10 cellular contexts compared by ENCODE assay signal in genomic region chr9:27247756-27248155, GRCh38. TPM values are rescaled to one million over a fixed set of nuclear protein-coding genes. Genes with fewer than 3 reads are reported as not detected.
DNase-seq lines count a peak whose midpoint lies in the region; ATAC-seq and TF ChIP-seq lines count a peak whose summit lies in the region.
"Had no signal": no experiment of that assay in that cellular context is flagged by ENCODE, and none has a peak within 500 bp of the region (broad histone marks: within the 10 kb centered on the region; RNA-seq: fewer than 3 reads in every experiment).

No MANE protein-coding gene starts in this region.

- intact Hi-C loops in IMR-90 (cut with micrococcal nuclease) = loop anchor here (2.0 kb wide), 1 partner anchor 29 kb away; no protein-coding TSS in a partner anchor

- no peak overlapping the region for H2BK20ac ChIP-seq in IMR-90 (ENCODE audit: low read depth, low read length)

- no peak overlapping the region for H3K14ac ChIP-seq in IMR-90 (replicated peaks; ENCODE audit: low read depth, low read length)

- H3K27me3 ChIP-seq in IMR-90 (ENCODE audit: control insufficient read depth, insufficient read depth, low read length) = no peaks in the 10 kb centered on the region
- no peaks in the 10 kb centered on the region for H3K27me3 ChIP-seq in foreskin keratinocyte
- H3K27me3 ChIP-seq: BLaER1 treated with 17β-estradiol and CSF1 and Interleukin-3, amounts not matched to agents 10 nM and 100 nM had no signal

- peak; percentile 49 for TF ChIP-seq RAD21 in IMR-90 (IDR thresholded peaks at IDR 0.05; ENCODE audit: low read length)

- no CpG with 5 or more reads among the region's 2 CpGs for WGBS in IMR-90 (ENCODE audit: extremely low coverage in 2 of 2, insufficient read length in 1 of 2), 2 experiments

- H4K20me1 ChIP-seq in IMR-90 (ENCODE audit: insufficient read depth, low read length) = no peaks in the 10 kb centered on the region
- H4K20me1 ChIP-seq: BLaER1 treated with 17β-estradiol and CSF1 and Interleukin-3, amounts not matched to agents 10 nM and 100 nM had no signal

- H2BK5ac ChIP-seq in IMR-90 (ENCODE audit: low read depth, low read length, poor library complexity, severe bottlenecking) = no peak overlapping the region

- H3K9ac ChIP-seq in IMR-90 (ENCODE audit: low read depth, low read length) = no peak overlapping the region
- H3K9ac ChIP-seq: BLaER1 treated with 17β-estradiol and CSF1 and Interleukin-3, amounts not matched to agents 10 nM and 100 nM had no signal

- no TSS peak for BruUV-seq in IMR-90 (replicated peaks; lab: Mats Ljungman, UMichigan)

- H3K23ac ChIP-seq in IMR-90 (ENCODE audit: low read depth, low read length) = no peak overlapping the region

- ATAC-seq in GM21529 (IDR thresholded peaks at IDR 0.05; ENCODE audit: unreplicated experiment) (peak; percentile 77), IMR-90 (ENCODE audit: low read depth) (peak; percentile 93), foreskin keratinocyte (peak; percentile 95)

- H2AFZ ChIP-seq in IMR-90 (replicated peaks; ENCODE audit: low read length, poor library complexity) = peak overlapping the region; percentile 18

- POLR2A ChIA-PET in IMR-90 (lab: Charles Lee; ENCODE audit: unreplicated experiment) = no interaction called here

- 0 out of 4 replicates have a peak overlapping the region, but pooled peaks of 1 of the 2 experiments have one; percentile 7 for H4K8ac ChIP-seq in IMR-90 (ENCODE audit: low read depth in 2 of 2, low read length in 2 of 2)

- no peaks in the 10 kb centered on the region for H3K9me1 ChIP-seq in IMR-90 (ENCODE audit: insufficient read depth, low read length)

- H2AK9ac ChIP-seq in IMR-90 (replicated peaks; ENCODE audit: low read depth, low read length, poor library complexity) = no peak overlapping the region

- H2AK5ac ChIP-seq in IMR-90 (ENCODE audit: low read depth, low read length) = 0 out of 2 replicates have a peak overlapping the region, but pooled peaks have one; percentile 56

- CTCF ChIA-PET in IMR-90 (lab: Yijun Ruan, JAX) = interaction anchor here (0.7 to 1.4 kb wide), 4 partner anchors 10 to 28 kb away, joined by 3 to 6 read pairs (median 3); no protein-coding TSS in a partner anchor

- peak overlapping the region; percentile 51; the same call in 1 of the 2 replicates for H3K4ac ChIP-seq in IMR-90 (ENCODE audit: low read depth, low read length)

- TF ChIP-seq CTCF in IMR-90 (conservative IDR thresholded peaks at IDR 0.05; ENCODE audit: low read depth, low read length) = peak; percentile 53
- TF ChIP-seq CTCF in foreskin keratinocyte (conservative IDR thresholded peaks at IDR 0.05) = peak; percentile 78

- peak; percentile 1 for DNase-seq in NCI-H2029 treated with DMSO at 0.1 percent for 48 hours (lab: John Stamatoyannopoulos, UW)
- DNase-seq in NCI-H2029 (lab: John Stamatoyannopoulos, UW) = no peak
- peak; percentile 59 for DNase-seq in IMR-90
- DNase-seq in T1000 (lab: John Stamatoyannopoulos, UW) = peak; percentile 43
- peak; percentile 28 to 51 for DNase-seq in foreskin keratinocyte
- peak; percentile 7 for DNase-seq in retina
- no peak for DNase-seq in activated CD8-positive, alpha-beta memory T cell treated with anti-CD3 and anti-CD28 coated beads, Interleukin-2, amount 50 U/mL, for 48 hours

- H3K56ac ChIP-seq in IMR-90 (ENCODE audit: extremely low read depth, insufficient read depth, low read length) = no peak overlapping the region

- in situ Hi-C loops in IMR-90 (cut with MboI; ENCODE audit: low sequenced_read_pairs) = no loop called here

- H4K5ac ChIP-seq in IMR-90 (ENCODE audit: low read depth, low read length) = 0 out of 2 replicates have a peak overlapping the region, but pooled peaks have one; percentile 10

- H3K79me1 ChIP-seq in IMR-90 (ENCODE audit: low read depth in 1 of 2, low read length in 2 of 2) = no peaks in the 10 kb centered on the region

- no peak overlapping the region for H3K18ac ChIP-seq in IMR-90 (ENCODE audit: low read depth, low read length)

- H3K4me3 ChIP-seq in IMR-90 (ENCODE audit: insufficient read depth, low read depth, low read length) = no peak overlapping the region
- H3K4me3 ChIP-seq: BLaER1 treated with 17β-estradiol and CSF1 and Interleukin-3, amounts not matched to agents 10 nM and 100 nM had no signal

- H2BK120ac ChIP-seq in IMR-90 (ENCODE audit: low read depth, low read length) = 0 out of 2 replicates have a peak overlapping the region, but pooled peaks have one; percentile 14

- no peak overlapping the region for H2BK15ac ChIP-seq in IMR-90 (ENCODE audit: low read depth, low read length)

- dilution Hi-C loops in IMR-90 (cut with HindIII; ENCODE audit: low sequenced_read_pairs, unreplicated experiment) = no loop called here

- H4K91ac ChIP-seq in IMR-90 (ENCODE audit: insufficient read depth, low read depth, low read length) = 0 out of 2 replicates have a peak overlapping the region, but pooled peaks have one; percentile 17

- H3K4me1 ChIP-seq in IMR-90 (ENCODE audit: control insufficient read depth, insufficient read depth, low read length) (no peaks in the 10 kb centered on the region), foreskin keratinocyte (no peaks in the 10 kb centered on the region)
- H3K4me1 ChIP-seq: BLaER1 treated with 17β-estradiol and CSF1 and Interleukin-3, amounts not matched to agents 10 nM and 100 nM had no signal

- no peak overlapping the region for H3K4me2 ChIP-seq in IMR-90 (ENCODE audit: low read depth, low read length)
- H3K4me2 ChIP-seq: BLaER1 treated with 17β-estradiol and CSF1 and Interleukin-3, amounts not matched to agents 10 nM and 100 nM had no signal

- no peak for TF ChIP-seq POLR2A in IMR-90 (IDR thresholded peaks at IDR 0.05; ENCODE audit: low read depth, low read length)

- H3K9me3 ChIP-seq in IMR-90 (ENCODE audit: control insufficient read depth, insufficient read depth, low read length) = no peaks in the 10 kb centered on the region
- H3K9me3 ChIP-seq: BLaER1 treated with 17β-estradiol and CSF1 and Interleukin-3, amounts not matched to agents 10 nM and 100 nM had no signal

- H3K27ac ChIP-seq in IMR-90 (ENCODE audit: insufficient read depth, low read length) = no peak overlapping the region
- no peak overlapping the region for H3K27ac ChIP-seq in foreskin keratinocyte
- H3K27ac ChIP-seq: BLaER1 treated with 17β-estradiol and CSF1 and Interleukin-3, amounts not matched to agents 10 nM and 100 nM had no signal

- no peaks in the 10 kb centered on the region for H3K36me3 ChIP-seq in IMR-90 (ENCODE audit: control insufficient read depth, insufficient read depth, low read length)
- H3K36me3 ChIP-seq: BLaER1 treated with 17β-estradiol and CSF1 and Interleukin-3, amounts not matched to agents 10 nM and 100 nM had no signal

TF ChIP-seq in IMR-90, 13 proteins besides CTCF, POLR2A, EP300 and RAD21:
- TF ChIP-seq ELK1 (IDR thresholded peaks at IDR 0.05; ENCODE audit: borderline replicate concordance, low read depth, low read length) (no peak), CEBPB (IDR thresholded peaks at IDR 0.05; ENCODE audit: low read depth, low read length) (no peak), NFE2L2 (IDR thresholded peaks at IDR 0.05; ENCODE audit: low read depth, low read length) (no peak), RFX5 (IDR thresholded peaks at IDR 0.05; ENCODE audit: low read depth, low read length) (no peak), MXI1 (IDR thresholded peaks at IDR 0.05; ENCODE audit: borderline replicate concordance, low read depth, low read length) (no peak), USF2 (IDR thresholded peaks at IDR 0.05; ENCODE audit: low read depth, low read length) (no peak), FOS (IDR thresholded peaks at IDR 0.05; ENCODE audit: low read depth, low read length) (no peak), RCOR1 (IDR thresholded peaks at IDR 0.05; ENCODE audit: insufficient replicate concordance, low read length) (no peak), MAZ (IDR thresholded peaks at IDR 0.05; ENCODE audit: borderline replicate concordance, low read depth, low read length) (no peak), CHD1 (IDR thresholded peaks at IDR 0.05; ENCODE audit: low read depth, low read length) (no peak), MAFK (IDR thresholded peaks at IDR 0.05; ENCODE audit: low read depth, low read length) (no peak), BHLHE40 (IDR thresholded peaks at IDR 0.05; ENCODE audit: low read depth, low read length) (peak; percentile 37; the same call in 1 of the 2 replicates), SMC3 (IDR thresholded peaks at IDR 0.05; ENCODE audit: low read depth, low read length) (peak; percentile 50; the same call in 1 of the 2 replicates)
TF ChIP-seq in IMR-90: peak in this region for 2.

RNA-seq across cellular contexts. Expression of gene EQTN, which starts 49.2 kb away (rescaled TPM):
- not detected in 2 replicates for total RNA-seq in IMR-90 (2012; rRNA removed)
- polyA plus RNA-seq in IMR-90 (2012; rRNA removed) = not detected in 2 replicates
- polyA plus RNA-seq in IMR-90 (2012; cell fraction: cytosol; rRNA removed) = not detected in 2 replicates
- polyA plus RNA-seq in IMR-90 (2012; cell fraction: nucleus; rRNA removed; ENCODE audit: low replicate concordance) = not detected in 2 replicates
- total RNA-seq in foreskin keratinocyte = 0.27 TPM in 1 of 2 replicates, not detected in the other
- 0.14 and 0.20 TPM in 2 replicates for polyA plus RNA-seq in foreskin keratinocyte
- polyA plus RNA-seq: adipose tissue had no signal

Comparison
In these comparisons a context has a peak if more than half of its experiments do, and no peak if none do; other contexts are left out.
1. DNase-seq: peak in NCI-H2029 treated with DMSO at 0.1 percent for 48 hours (single experiment), IMR-90 (single experiment), T1000 (single experiment), foreskin keratinocyte (2 of 2) and retina (single experiment); none in NCI-H2029 (single experiment) and activated CD8-positive, alpha-beta memory T cell treated with anti-CD3 and anti-CD28 coated beads, Interleukin-2, amount 50 U/mL, for 48 hours (single experiment).
2. Peak in every context shown above with its lines, with median percentiles within 50 percentile points of each other: ATAC-seq.